8 cellular contexts compared by ENCODE assay signal in the genomic region with DNA sequence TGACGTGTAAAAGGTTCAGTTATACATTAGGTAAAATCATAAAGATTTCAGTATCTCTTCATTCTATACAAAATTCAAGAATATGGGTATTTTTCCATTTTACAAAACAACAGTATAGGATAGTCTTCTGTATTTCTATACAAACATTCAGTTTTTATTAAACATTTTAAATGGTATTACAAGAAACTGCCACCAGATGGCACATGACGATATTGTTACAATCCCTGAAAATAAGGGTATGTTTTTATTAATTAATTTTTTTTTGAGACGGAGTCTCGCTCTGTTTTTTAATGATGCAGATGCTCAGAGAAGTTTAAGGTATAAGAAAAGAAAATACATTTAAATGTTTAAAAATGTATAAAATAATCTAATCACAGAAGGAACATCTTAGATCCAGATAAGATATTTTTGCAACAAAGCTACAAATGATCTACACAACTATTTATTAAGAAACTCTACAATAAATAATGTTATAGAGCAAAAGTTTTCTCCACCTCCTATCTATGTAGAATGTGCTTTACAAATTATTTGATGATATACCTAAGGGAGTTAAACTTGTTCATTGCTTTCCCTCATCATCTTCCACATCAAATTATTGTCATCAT. TPM values are rescaled to one million over a fixed set of nuclear protein-coding genes. Genes with fewer than 3 reads are reported as not detected.
A peak's percentile ranks its signal among the peaks of the same experiment; 100 is the strongest.
DNase-seq lines count a peak whose midpoint lies in the region; ATAC-seq and TF ChIP-seq lines count a peak whose summit lies in the region.

No MANE protein-coding gene starts in this region.

- CTCF ChIA-PET in CD4-positive, alpha-beta T cell (lab: Charles Lee): interaction anchor here (1.1 to 3.7 kb wide), 8 partner anchors 13 to 447 kb away, joined by 3 to 31 read pairs (median 4); partner anchors contain the start of genes AP4B1, DCLRE1B, HIPK1 and RSBN1

- no peaks in the 10 kb centered on the region for H3K27me3 Mint-ChIP-seq in CD4-positive, alpha-beta T cell

- peaks cover 71% of the 10 kb centered on the region for H3K36me3 Mint-ChIP-seq in CD4-positive, alpha-beta T cell (ENCODE audit: low read depth)

- POLR2A ChIA-PET in CD4-positive, alpha-beta T cell (lab: Charles Lee): interaction anchor here (0.6 to 3.3 kb wide), 5 partner anchors 23 to 745 kb away, joined by 3 to 24 read pairs (median 4); partner anchors contain the start of genes AP4B1, DCLRE1B, HIPK1 and RSBN1

- no peaks in the 10 kb centered on the region for H3K9me3 Mint-ChIP-seq in CD4-positive, alpha-beta T cell

- no peak overlapping the region for H3K4me3 Mint-ChIP-seq in CD4-positive, alpha-beta T cell

- intact Hi-C loops in CD4-positive, alpha-beta T cell (cut with DNase I, micrococcal nuclease): loop anchor here (1.0 to 10.0 kb wide), 9 partner anchors 33 to 701 kb away; partner anchors contain the start of genes DCLRE1B (in 2 of the 2), OLFML3 (in 1 of the 2) and PTPN22 (in 1 of the 2)

- peak; percentile 57 for ATAC-seq in CD4-positive, alpha-beta T cell (ENCODE audit: poor library complexity)
- no peak for ATAC-seq in HG03045 (IDR thresholded peaks at IDR 0.05; ENCODE audit: unreplicated experiment)

- H3K4me1 Mint-ChIP-seq in CD4-positive, alpha-beta T cell (ENCODE audit: low read depth): peaks cover 11% of the 10 kb centered on the region

- TF ChIP-seq CTCF in CD4-positive, alpha-beta T cell (IDR thresholded peaks at IDR 0.05): peak; percentile 86
- peak; percentile 36 for TF ChIP-seq CTCF in GM13977 (IDR thresholded peaks at IDR 0.05; ENCODE audit: extremely low read depth, insufficient read depth, missing control alignments)

- no peak overlapping the region for H3K27ac Mint-ChIP-seq in CD4-positive, alpha-beta T cell

- no peaks in the 10 kb centered on the region for H3K27me3 ChIP-seq in CD4-positive, alpha-beta T cell (ENCODE audit: control insufficient read depth, insufficient read depth, low read length)

- no peaks in the 10 kb centered on the region for H3K9me3 ChIP-seq in CD4-positive, alpha-beta T cell (ENCODE audit: control insufficient read depth, low read length)

- in situ Hi-C loops in GM13977 (cut with MboI; ENCODE audit: low pct_unique_long_range_greater_than_20kb, low sequenced_read_pairs, unreplicated experiment): no loop called here

- H3K27ac ChIP-seq in CD4-positive, alpha-beta T cell (ENCODE audit: low read depth, low read length): no peak overlapping the region

- no peak for DNase-seq in CD4-positive, alpha-beta T cell
- DNase-seq in GM13977 (ENCODE audit: low spot score): peak; percentile 36
- peak; percentile 24 for DNase-seq in NCI-H774 (lab: John Stamatoyannopoulos, UW)
- peak; percentile 65 for DNase-seq in cerebellum (ENCODE audit: low spot score)
- peak; percentile 80 for DNase-seq in medulla oblongata (ENCODE audit: extremely low spot score)
- DNase-seq in occipital lobe (lab: John Stamatoyannopoulos, UW): no peak
- DNase-seq in mesenteric fat pad (ENCODE audit: low spot score): no peak

RNA-seq across cellular contexts. Expression of gene RSBN1, which starts 23.5 kb away (rescaled TPM):
- 10 to 100 TPM; 44.2 to 44.6 TPM for total RNA-seq in CD4-positive, alpha-beta T cell
- 44.6 TPM for total RNA-seq in cerebellum
- total RNA-seq in occipital lobe: 65.4 TPM
- total RNA-seq in mesenteric fat pad: 14.5 TPM

RNA-seq across cellular contexts. Expression of gene PTPN22, which starts 35.7 kb away (rescaled TPM):
- total RNA-seq in CD4-positive, alpha-beta T cell: 10 to 100 TPM; 28.3 to 30.2 TPM
- total RNA-seq in cerebellum: 0.36 TPM
- total RNA-seq in occipital lobe: 1.2 TPM
- 3.7 TPM for total RNA-seq in mesenteric fat pad

RNA-seq across cellular contexts. Expression of gene BCL2L15, which starts 51.6 kb away (rescaled TPM):
- total RNA-seq in CD4-positive, alpha-beta T cell: 1 to 10 TPM; 1.2 to 1.5 TPM
- total RNA-seq in cerebellum: 0.91 TPM
- total RNA-seq in occipital lobe: 1.4 TPM
- 0.87 TPM for total RNA-seq in mesenteric fat pad

Comparison
In these comparisons a context has a peak if more than half of its experiments do, and no peak if none do; other contexts are left out.
1. DNase-seq: peak in GM13977 (single experiment), NCI-H774 (single experiment), cerebellum (single experiment) and medulla oblongata (single experiment); none in CD4-positive, alpha-beta T cell (0 of 10), occipital lobe (single experiment) and mesenteric fat pad (single experiment).